31 cellular contexts compared by ENCODE assay signal in genomic region chr4:182294436-182294835, GRCh38. TPM values are rescaled to one million over a fixed set of nuclear protein-coding genes. Genes with fewer than 3 reads are reported as not detected.
"Had no signal": no experiment of that assay in that cellular context is flagged by ENCODE, and none has a peak within 500 bp of the region (broad histone marks: within the 10 kb centered on the region; RNA-seq: fewer than 3 reads in every experiment).

No MANE protein-coding gene starts in this region.

- H3K27ac ChIP-seq: adrenal gland, ascending aorta, gastroesophageal sphincter, pancreas, prostate gland, uterus had no signal

- H3K4me3 ChIP-seq: adrenal gland, ascending aorta, gastroesophageal sphincter, pancreas, prostate gland, uterus had no signal

- ATAC-seq: esophagus mucosa; gastroesophageal sphincter; naive thymus-derived CD4-positive, alpha-beta T cell; pancreas; sciatic nerve; stimulated activated memory B cell treated with anti-CD40 and anti-IgM and Interleukin-4, amounts not matched to agents 10 μg/mL and 1 μg/mL and 100 μg/mL, for 72 hours; stimulated activated naive CD8-positive, alpha-beta T cell treated with anti-CD3 and anti-CD28 coated beads, Interleukin-15, amount 100 ng/mL, for 72 hours had no signal

- H3K4me1 Mint-ChIP-seq: naive thymus-derived CD4-positive, alpha-beta T cell; stimulated activated memory B cell treated with anti-CD40 and anti-IgM and Interleukin-4, amounts not matched to agents 10 μg/mL and 1 μg/mL and 100 μg/mL, for 72 hours; stimulated activated naive CD8-positive, alpha-beta T cell treated with anti-CD3 and anti-CD28 coated beads, Interleukin-15, amount 100 ng/mL, for 72 hours had no signal

- DNase-seq: activated CD4-positive, alpha-beta T cell treated with anti-CD3 and anti-CD28 coated beads for 4 hours; activated CD4-positive, alpha-beta T cell treated with anti-CD3 and anti-CD28 coated beads, Interleukin-2, amount 50 U/mL, for 4 hours; activated CD4-positive, CD25-positive, alpha-beta regulatory T cell; activated effector memory CD4-positive, alpha-beta T cell treated with Interleukin-2 at 50 U/mL for 16 hours; activated naive CD4-positive, alpha-beta T cell treated with Interleukin-2 at 50 U/mL for 16 hours; adrenal gland; central memory CD4-positive, alpha-beta T cell; head of caudate nucleus; hippocampal formation; midbrain; naive thymus-derived CD4-positive, alpha-beta T cell; nucleus accumbens; pancreas; retina; small intestine; stimulated activated CD4-positive, alpha-beta T cell treated with anti-CD3 and anti-CD28 coated beads, Interleukin-1b, Interleukin-23, amount 100 ng/mL, for 48 hours; stimulated activated CD4-positive, alpha-beta T cell treated with anti-CD3 and anti-CD28 coated beads, Interleukin-4, amount 100 ng/mL, for 4 hours; stimulated activated CD8-positive, alpha-beta memory T cell treated with anti-CD3 and anti-CD28 coated beads, Interleukin-4, amount 100 ng/mL, for 48 hours; stimulated activated naive CD8-positive, alpha-beta T cell treated with anti-CD3 and anti-CD28 coated beads, Interleukin-15, amount 100 ng/mL, for 72 hours; substantia nigra; T-helper 1 cell; uterus had no signal

- H3K4me1 ChIP-seq: adrenal gland, ascending aorta, gastroesophageal sphincter, pancreas, prostate gland, uterus had no signal

- H3K36me3 Mint-ChIP-seq: activated naive CD8-positive, alpha-beta T cell; stimulated activated memory B cell treated with anti-CD40 and anti-IgM and Interleukin-4, amounts not matched to agents 10 μg/mL and 1 μg/mL and 100 μg/mL, for 72 hours had no signal

- H3K9me3 Mint-ChIP-seq: T-helper 2 cell treated with Interferon-gamma antibody and Interleukin-4, amounts not matched to agents 5 μg/mL and 100 μg/mL, for 36 hours; type B pancreatic cell had no signal

- H3K4me3 Mint-ChIP-seq: activated naive CD8-positive, alpha-beta T cell; naive thymus-derived CD4-positive, alpha-beta T cell; stimulated activated memory B cell treated with anti-CD40 and anti-IgM and Interleukin-4, amounts not matched to agents 10 μg/mL and 1 μg/mL and 100 μg/mL, for 72 hours; stimulated activated naive CD8-positive, alpha-beta T cell treated with anti-CD3 and anti-CD28 coated beads, Interleukin-15, amount 100 ng/mL, for 72 hours; T-helper 2 cell treated with Interferon-gamma antibody and Interleukin-4, amounts not matched to agents 5 μg/mL and 100 μg/mL, for 36 hours; type B pancreatic cell had no signal

- H3K27ac Mint-ChIP-seq: activated naive CD8-positive, alpha-beta T cell; naive thymus-derived CD4-positive, alpha-beta T cell; stimulated activated memory B cell treated with anti-CD40 and anti-IgM and Interleukin-4, amounts not matched to agents 10 μg/mL and 1 μg/mL and 100 μg/mL, for 72 hours; stimulated activated naive CD8-positive, alpha-beta T cell treated with anti-CD3 and anti-CD28 coated beads, Interleukin-15, amount 100 ng/mL, for 72 hours; T-helper 2 cell treated with Interferon-gamma antibody and Interleukin-4, amounts not matched to agents 5 μg/mL and 100 μg/mL, for 36 hours; type B pancreatic cell had no signal

- H3K27me3 ChIP-seq: adrenal gland, ascending aorta, gastroesophageal sphincter, pancreas, uterus had no signal

- H3K27me3 Mint-ChIP-seq: activated naive CD8-positive, alpha-beta T cell; stimulated activated memory B cell treated with anti-CD40 and anti-IgM and Interleukin-4, amounts not matched to agents 10 μg/mL and 1 μg/mL and 100 μg/mL, for 72 hours; stimulated activated naive CD8-positive, alpha-beta T cell treated with anti-CD3 and anti-CD28 coated beads, Interleukin-15, amount 100 ng/mL, for 72 hours; type B pancreatic cell had no signal

- H3K36me3 ChIP-seq: adrenal gland, ascending aorta, gastroesophageal sphincter, pancreas, prostate gland, uterus had no signal

- H3K9me3 ChIP-seq: adrenal gland, ascending aorta, gastroesophageal sphincter, pancreas, prostate gland, uterus had no signal

RNA-seq across cellular contexts. Expression of gene TENM3, which starts 51.2 kb away (rescaled TPM):
- total RNA-seq: naive thymus-derived CD4-positive, alpha-beta T cell had no signal
- polyA plus RNA-seq: naive thymus-derived CD4-positive, alpha-beta T cell had no signal
